8 cellular contexts compared by ENCODE assay signal in genomic region chr3:176514297-176514696, GRCh38.
DNase-seq lines count a peak whose midpoint lies in the region; ATAC-seq and TF ChIP-seq lines count a peak whose summit lies in the region.

No MANE protein-coding gene starts in this region.

- H3K27me3 Mint-ChIP-seq in GM23338 (ENCODE audit: insufficient read depth, low read depth, poor library complexity), result no peaks in the 10 kb centered on the region

- 0 out of 2 replicates have a peak, but pooled peaks cover 7% of the 10 kb centered on the region for H3F3A ChIP-seq in GM23338 (replicated peaks; ENCODE audit: low read depth)

- H3K9me2 ChIP-seq in GM23338 (ENCODE audit: insufficient read depth), result 0 out of 2 replicates have a peak, but pooled peaks cover 9% of the 10 kb centered on the region

- peaks cover 24% of the 10 kb centered on the region for H3K9me3 ChIP-seq in upper lobe of right lung

- no peak overlapping the region for H3K27ac Mint-ChIP-seq in GM23338

- H4K20me1 ChIP-seq in GM23338 (replicated peaks; ENCODE audit: insufficient read depth), result no peaks in the 10 kb centered on the region

- no peak overlapping the region for H3K4me3 ChIP-seq in GM23338
- H3K4me3 ChIP-seq in upper lobe of right lung, result no peak overlapping the region

- DNase-seq in AG20443 (ENCODE audit: low spot score), result peak; percentile 51
- peak; percentile 97 for DNase-seq in GM23338 (ENCODE audit: low spot score)
- DNase-seq in SK-N-DZ (ENCODE audit: low spot score), result peak; percentile 35
- peak; percentile 20 for DNase-seq in glomerular endothelial cell (ENCODE audit: extremely low read depth, low read depth, low spot score)
- DNase-seq in upper lobe of right lung, result no peak
- DNase-seq in omental fat pad (ENCODE audit: low spot score), result no peak
- no peak for DNase-seq in NCI-H1105 treated with DMSO at 0.1 percent for 48 hours (lab: John Stamatoyannopoulos, UW)

- peaks cover 57% of the 10 kb centered on the region for H3K9me3 Mint-ChIP-seq in GM23338

- no peaks in the 10 kb centered on the region for H3K79me2 ChIP-seq in GM23338 (replicated peaks; ENCODE audit: insufficient read depth)

- H3K36me3 ChIP-seq in GM23338 (ENCODE audit: insufficient read depth) (peaks cover 14% of the 10 kb centered on the region), upper lobe of right lung (no peaks in the 10 kb centered on the region)

- intact Hi-C loops in upper lobe of right lung (cut with DNase I), result no loop called here

- peaks cover 7% of the 10 kb centered on the region for H3K4me1 Mint-ChIP-seq in GM23338

- no peak overlapping the region for H3K27ac ChIP-seq in GM23338 (ENCODE audit: low read depth)
- H3K27ac ChIP-seq in upper lobe of right lung, result no peak overlapping the region

- TF ChIP-seq CTCF in GM23338 (conservative IDR thresholded peaks at IDR 0.05; ENCODE audit: low read depth in 2 of 2) (peak; percentile 81 to 93), upper lobe of right lung (IDR thresholded peaks at IDR 0.05) (peak; percentile 37), omental fat pad (IDR thresholded peaks at IDR 0.05) (no peak)

- H3K36me3 Mint-ChIP-seq in GM23338 (ENCODE audit: low read depth), result peaks cover 56% of the 10 kb centered on the region

- H3K4me1 ChIP-seq in GM23338 (ENCODE audit: insufficient read depth) (no peaks in the 10 kb centered on the region), upper lobe of right lung (no peaks in the 10 kb centered on the region)

- ATAC-seq in GM23338, result peak; percentile 100
- ATAC-seq in upper lobe of right lung, result no peak
- ATAC-seq in omental fat pad (ENCODE audit: low FRiP score), result no peak
- ATAC-seq in GM21367 (IDR thresholded peaks at IDR 0.05; ENCODE audit: unreplicated experiment), result no peak

- H3K27me3 ChIP-seq in GM23338 (ENCODE audit: insufficient read depth) (no peaks in the 10 kb centered on the region), upper lobe of right lung (no peaks in the 10 kb centered on the region)

- H3K4me2 ChIP-seq in GM23338, result no peak overlapping the region

- no peak overlapping the region for H2AFZ ChIP-seq in GM23338

- H3K4me3 Mint-ChIP-seq in GM23338, result no peak overlapping the region

TF ChIP-seq in GM23338, 12 proteins besides CTCF, POLR2A, EP300 and RAD21:
- TF ChIP-seq POLR2AphosphoS5 (IDR thresholded peaks at IDR 0.05; ENCODE audit: low read depth) (no peak), CREB1 (CRISPR knock-in tag; IDR thresholded peaks at IDR 0.05; ENCODE audit: low read depth) (no peak), ZNF331 (CRISPR knock-in tag; IDR thresholded peaks at IDR 0.05; ENCODE audit: low read depth) (no peak), NANOG (IDR thresholded peaks at IDR 0.05; ENCODE audit: borderline replicate concordance) (no peak), STAT1 (IDR thresholded peaks at IDR 0.05; ENCODE audit: unreplicated experiment) (no peak), JUNB (IDR thresholded peaks at IDR 0.05; ENCODE audit: unreplicated experiment) (no peak), EZH2phosphoT487 (IDR thresholded peaks at IDR 0.05; ENCODE audit: unreplicated experiment) (no peak), EZH2 (IDR thresholded peaks at IDR 0.05; ENCODE audit: low read depth, unreplicated experiment) (no peak), ZNF114 (CRISPR knock-in tag; IDR thresholded peaks at IDR 0.05) (no peak)
- TF ChIP-seq, protein P1, sequence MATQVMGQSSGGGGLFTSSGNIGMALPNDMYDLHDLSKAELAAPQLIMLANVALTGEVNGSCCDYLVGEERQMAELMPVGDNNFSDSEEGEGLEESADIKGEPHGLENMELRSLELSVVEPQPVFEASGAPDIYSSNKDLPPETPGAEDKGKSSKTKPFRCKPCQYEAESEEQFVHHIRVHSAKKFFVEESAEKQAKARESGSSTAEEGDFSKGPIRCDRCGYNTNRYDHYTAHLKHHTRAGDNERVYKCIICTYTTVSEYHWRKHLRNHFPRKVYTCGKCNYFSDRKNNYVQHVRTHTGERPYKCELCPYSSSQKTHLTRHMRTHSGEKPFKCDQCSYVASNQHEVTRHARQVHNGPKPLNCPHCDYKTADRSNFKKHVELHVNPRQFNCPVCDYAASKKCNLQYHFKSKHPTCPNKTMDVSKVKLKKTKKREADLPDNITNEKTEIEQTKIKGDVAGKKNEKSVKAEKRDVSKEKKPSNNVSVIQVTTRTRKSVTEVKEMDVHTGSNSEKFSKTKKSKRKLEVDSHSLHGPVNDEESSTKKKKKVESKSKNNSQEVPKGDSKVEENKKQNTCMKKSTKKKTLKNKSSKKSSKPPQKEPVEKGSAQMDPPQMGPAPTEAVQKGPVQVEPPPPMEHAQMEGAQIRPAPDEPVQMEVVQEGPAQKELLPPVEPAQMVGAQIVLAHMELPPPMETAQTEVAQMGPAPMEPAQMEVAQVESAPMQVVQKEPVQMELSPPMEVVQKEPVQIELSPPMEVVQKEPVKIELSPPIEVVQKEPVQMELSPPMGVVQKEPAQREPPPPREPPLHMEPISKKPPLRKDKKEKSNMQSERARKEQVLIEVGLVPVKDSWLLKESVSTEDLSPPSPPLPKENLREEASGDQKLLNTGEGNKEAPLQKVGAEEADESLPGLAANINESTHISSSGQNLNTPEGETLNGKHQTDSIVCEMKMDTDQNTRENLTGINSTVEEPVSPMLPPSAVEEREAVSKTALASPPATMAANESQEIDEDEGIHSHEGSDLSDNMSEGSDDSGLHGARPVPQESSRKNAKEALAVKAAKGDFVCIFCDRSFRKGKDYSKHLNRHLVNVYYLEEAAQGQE (IDR thresholded peaks at IDR 0.05; ENCODE audit: unreplicated experiment), result no peak
- TF ChIP-seq, protein P2, sequence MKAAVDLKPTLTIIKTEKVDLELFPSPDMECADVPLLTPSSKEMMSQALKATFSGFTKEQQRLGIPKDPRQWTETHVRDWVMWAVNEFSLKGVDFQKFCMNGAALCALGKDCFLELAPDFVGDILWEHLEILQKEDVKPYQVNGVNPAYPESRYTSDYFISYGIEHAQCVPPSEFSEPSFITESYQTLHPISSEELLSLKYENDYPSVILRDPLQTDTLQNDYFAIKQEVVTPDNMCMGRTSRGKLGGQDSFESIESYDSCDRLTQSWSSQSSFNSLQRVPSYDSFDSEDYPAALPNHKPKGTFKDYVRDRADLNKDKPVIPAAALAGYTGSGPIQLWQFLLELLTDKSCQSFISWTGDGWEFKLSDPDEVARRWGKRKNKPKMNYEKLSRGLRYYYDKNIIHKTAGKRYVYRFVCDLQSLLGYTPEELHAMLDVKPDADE (IDR thresholded peaks at IDR 0.05), result no peak
- TF ChIP-seq, protein P3, sequence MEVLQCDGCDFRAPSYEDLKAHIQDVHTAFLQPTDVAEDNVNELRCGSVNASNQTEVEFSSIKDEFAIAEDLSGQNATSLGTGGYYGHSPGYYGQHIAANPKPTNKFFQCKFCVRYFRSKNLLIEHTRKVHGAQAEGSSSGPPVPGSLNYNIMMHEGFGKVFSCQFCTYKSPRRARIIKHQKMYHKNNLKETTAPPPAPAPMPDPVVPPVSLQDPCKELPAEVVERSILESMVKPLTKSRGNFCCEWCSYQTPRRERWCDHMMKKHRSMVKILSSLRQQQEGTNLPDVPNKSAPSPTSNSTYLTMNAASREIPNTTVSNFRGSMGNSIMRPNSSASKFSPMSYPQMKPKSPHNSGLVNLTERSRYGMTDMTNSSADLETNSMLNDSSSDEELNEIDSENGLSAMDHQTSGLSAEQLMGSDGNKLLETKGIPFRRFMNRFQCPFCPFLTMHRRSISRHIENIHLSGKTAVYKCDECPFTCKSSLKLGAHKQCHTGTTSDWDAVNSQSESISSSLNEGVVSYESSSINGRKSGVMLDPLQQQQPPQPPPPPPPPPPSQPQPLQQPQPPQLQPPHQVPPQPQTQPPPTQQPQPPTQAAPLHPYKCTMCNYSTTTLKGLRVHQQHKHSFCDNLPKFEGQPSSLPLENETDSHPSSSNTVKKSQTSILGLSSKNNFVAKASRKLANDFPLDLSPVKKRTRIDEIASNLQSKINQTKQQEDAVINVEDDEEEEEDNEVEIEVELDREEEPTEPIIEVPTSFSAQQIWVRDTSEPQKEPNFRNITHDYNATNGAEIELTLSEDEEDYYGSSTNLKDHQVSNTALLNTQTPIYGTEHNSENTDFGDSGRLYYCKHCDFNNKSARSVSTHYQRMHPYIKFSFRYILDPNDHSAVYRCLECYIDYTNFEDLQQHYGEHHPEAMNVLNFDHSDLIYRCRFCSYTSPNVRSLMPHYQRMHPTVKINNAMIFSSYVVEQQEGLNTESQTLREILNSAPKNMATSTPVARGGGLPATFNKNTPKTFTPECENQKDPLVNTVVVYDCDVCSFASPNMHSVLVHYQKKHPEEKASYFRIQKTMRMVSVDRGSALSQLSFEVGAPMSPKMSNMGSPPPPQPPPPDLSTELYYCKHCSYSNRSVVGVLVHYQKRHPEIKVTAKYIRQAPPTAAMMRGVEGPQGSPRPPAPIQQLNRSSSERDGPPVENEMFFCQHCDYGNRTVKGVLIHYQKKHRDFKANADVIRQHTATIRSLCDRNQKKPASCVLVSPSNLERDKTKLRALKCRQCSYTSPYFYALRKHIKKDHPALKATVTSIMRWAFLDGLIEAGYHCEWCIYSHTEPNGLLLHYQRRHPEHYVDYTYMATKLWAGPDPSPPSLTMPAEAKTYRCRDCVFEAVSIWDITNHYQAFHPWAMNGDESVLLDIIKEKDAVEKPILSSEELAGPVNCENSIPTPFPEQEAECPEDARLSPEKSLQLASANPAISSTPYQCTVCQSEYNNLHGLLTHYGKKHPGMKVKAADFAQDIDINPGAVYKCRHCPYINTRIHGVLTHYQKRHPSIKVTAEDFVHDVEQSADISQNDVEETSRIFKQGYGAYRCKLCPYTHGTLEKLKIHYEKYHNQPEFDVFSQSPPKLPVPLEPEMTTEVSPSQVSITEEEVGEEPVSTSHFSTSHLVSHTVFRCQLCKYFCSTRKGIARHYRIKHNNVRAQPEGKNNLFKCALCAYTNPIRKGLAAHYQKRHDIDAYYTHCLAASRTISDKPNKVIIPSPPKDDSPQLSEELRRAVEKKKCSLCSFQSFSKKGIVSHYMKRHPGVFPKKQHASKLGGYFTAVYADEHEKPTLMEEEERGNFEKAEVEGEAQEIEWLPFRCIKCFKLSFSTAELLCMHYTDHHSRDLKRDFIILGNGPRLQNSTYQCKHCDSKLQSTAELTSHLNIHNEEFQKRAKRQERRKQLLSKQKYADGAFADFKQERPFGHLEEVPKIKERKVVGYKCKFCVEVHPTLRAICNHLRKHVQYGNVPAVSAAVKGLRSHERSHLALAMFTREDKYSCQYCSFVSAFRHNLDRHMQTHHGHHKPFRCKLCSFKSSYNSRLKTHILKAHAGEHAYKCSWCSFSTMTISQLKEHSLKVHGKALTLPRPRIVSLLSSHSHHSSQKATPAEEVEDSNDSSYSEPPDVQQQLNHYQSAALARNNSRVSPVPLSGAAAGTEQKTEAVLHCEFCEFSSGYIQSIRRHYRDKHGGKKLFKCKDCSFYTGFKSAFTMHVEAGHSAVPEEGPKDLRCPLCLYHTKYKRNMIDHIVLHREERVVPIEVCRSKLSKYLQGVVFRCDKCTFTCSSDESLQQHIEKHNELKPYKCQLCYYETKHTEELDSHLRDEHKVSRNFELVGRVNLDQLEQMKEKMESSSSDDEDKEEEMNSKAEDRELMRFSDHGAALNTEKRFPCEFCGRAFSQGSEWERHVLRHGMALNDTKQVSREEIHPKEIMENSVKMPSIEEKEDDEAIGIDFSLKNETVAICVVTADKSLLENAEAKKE (CRISPR knock-in tag; IDR thresholded peaks at IDR 0.05), result no peak

Comparison
In these comparisons a context has a peak if more than half of its experiments do, and no peak if none do; other contexts are left out.
1. DNase-seq: peak in AG20443 (single experiment), GM23338 (single experiment), SK-N-DZ (single experiment) and glomerular endothelial cell (single experiment); none in upper lobe of right lung (single experiment), omental fat pad (single experiment) and NCI-H1105 treated with DMSO at 0.1 percent for 48 hours (single experiment).
2. CTCF ChIP-seq: peak in GM23338 (2 of 2) and upper lobe of right lung (single experiment); none in omental fat pad (0 of 3).